ENCODE assay signal across 18 cellular contexts in genomic region chr4:56243107-56243506, GRCh38.
A peak's percentile ranks its signal among the peaks of the same experiment; 100 is the strongest.
DNase-seq lines count a peak whose midpoint lies in the region; ATAC-seq and TF ChIP-seq lines count a peak whose summit lies in the region.
"Had no signal": no experiment of that assay in that cellular context is flagged by ENCODE, and none has a peak within 500 bp of the region (broad histone marks: within the 10 kb centered on the region; RNA-seq: fewer than 3 reads in every experiment).

No MANE protein-coding gene starts in this region.

- H3K9me2 ChIP-seq in SK-N-SH: no peaks in the 10 kb centered on the region
- H3K9me2 ChIP-seq in hepatocyte (replicated peaks; ENCODE audit: insufficient read depth): no peaks in the 10 kb centered on the region

- no peak; a peak in 1 of 4 replicates for TF ChIP-seq EP300 in SK-N-SH (IDR thresholded peaks at IDR 0.05; ENCODE audit: borderline replicate concordance in 1 of 2, low read depth in 1 of 2, low read length in 1 of 2)

- no peak overlapping the region for H3K4me3 ChIP-seq in SK-N-SH (ENCODE audit: low read depth in 2 of 2, low read length in 1 of 2)
- H3K4me3 ChIP-seq in hepatocyte: no peak overlapping the region
- no peak overlapping the region for H3K4me3 ChIP-seq in parathyroid adenoma (ENCODE audit: low read depth, low read length)
- H3K4me3 ChIP-seq: A549, GM12878, GM23338 had no signal

- no peak for TF ChIP-seq CTCF in SK-N-SH (IDR thresholded peaks at IDR 0.05)
- no peak for TF ChIP-seq CTCF in hepatocyte (IDR thresholded peaks at IDR 0.05; ENCODE audit: poor library complexity)
- TF ChIP-seq CTCF in parathyroid adenoma (IDR thresholded peaks at IDR 0.05): no peak

- H3K79me2 ChIP-seq in SK-N-SH (ENCODE audit: insufficient read depth) (no peaks in the 10 kb centered on the region), hepatocyte (no peaks in the 10 kb centered on the region), parathyroid adenoma (no peaks in the 10 kb centered on the region)

- DNase-seq in SK-N-SH (no peak), hepatocyte (ENCODE audit: low spot score) (no peak), NCI-H1105 treated with DMSO at 0.1 percent for 48 hours (lab: John Stamatoyannopoulos, UW) (no peak)
- DNase-seq: AML-193; CD4-positive, alpha-beta T cell; DMS153; DMS79; HCEC 1CT; KBM-7 had no signal

- H4K20me1 ChIP-seq in SK-N-SH (ENCODE audit: insufficient read depth) (no peaks in the 10 kb centered on the region), hepatocyte (ENCODE audit: insufficient read depth, poor library complexity, severe bottlenecking) (no peaks in the 10 kb centered on the region)

- H3K9ac ChIP-seq in SK-N-SH: no peak overlapping the region
- H3K9ac ChIP-seq in parathyroid adenoma: no peak overlapping the region

- CTCF ChIA-PET in SK-N-SH (lab: Yijun Ruan, JAX): no interaction called here

- no peak for TF ChIP-seq RAD21 in SK-N-SH (IDR thresholded peaks at IDR 0.05; ENCODE audit: low read length)

- H3K27me3 ChIP-seq in SK-N-SH (ENCODE audit: insufficient read depth): no peaks in the 10 kb centered on the region
- no peaks in the 10 kb centered on the region for H3K27me3 ChIP-seq in hepatocyte
- no peaks in the 10 kb centered on the region for H3K27me3 ChIP-seq in parathyroid adenoma (ENCODE audit: control insufficient read depth, insufficient read depth, low read length)

- H2AFZ ChIP-seq in SK-N-SH (ENCODE audit: low read depth) (no peak overlapping the region), hepatocyte (no peak overlapping the region), parathyroid adenoma (no peak overlapping the region)
- H2AFZ ChIP-seq: GM23338 had no signal

- H3F3A ChIP-seq in SK-N-SH (replicated peaks; ENCODE audit: insufficient read depth): no peaks in the 10 kb centered on the region

- H3K4me1 ChIP-seq in SK-N-SH (ENCODE audit: control insufficient read depth in 1 of 2, insufficient read depth in 2 of 2, low read depth in 1 of 2, low read length in 1 of 2): peaks cover 0 to 51% of the 10 kb centered on the region in 2 experiments; a peak in 2 of 4 replicates
- H3K4me1 ChIP-seq in hepatocyte (ENCODE audit: insufficient read depth): peaks cover 36% of the 10 kb centered on the region
- H3K4me1 ChIP-seq in parathyroid adenoma: peaks cover 11% of the 10 kb centered on the region

- no peaks in the 10 kb centered on the region for H3K9me3 ChIP-seq in SK-N-SH
- no peaks in the 10 kb centered on the region for H3K9me3 ChIP-seq in hepatocyte (ENCODE audit: low read depth)
- H3K9me3 ChIP-seq in parathyroid adenoma (ENCODE audit: control insufficient read depth, low read length): no peaks in the 10 kb centered on the region
- H3K9me3 ChIP-seq: A549 had no signal

- POLR2A ChIA-PET in SK-N-SH (lab: Yijun Ruan, JAX): no interaction called here

- H3K4me2 ChIP-seq in SK-N-SH (no peak overlapping the region), hepatocyte (no peak overlapping the region), parathyroid adenoma (ENCODE audit: low read length) (no peak overlapping the region)
- H3K4me2 ChIP-seq: A549, GM23338 had no signal

- H3K27ac ChIP-seq in SK-N-SH (ENCODE audit: low read depth in 2 of 2, low read length in 1 of 2) (peak overlapping the region in 1 of 2 experiments; percentile 99; a peak in 2 of 4 replicates), hepatocyte (peak overlapping the region; percentile 83), parathyroid adenoma (peak overlapping the region; percentile 29)
- H3K27ac ChIP-seq: 22Rv1, A549, C4-2B had no signal

- H3K36me3 ChIP-seq in SK-N-SH (replicated peaks in 1 of 2; ENCODE audit: control insufficient read depth in 1 of 2, insufficient read depth in 2 of 2, low read length in 1 of 2): no peaks in the 10 kb centered on the region
- no peaks in the 10 kb centered on the region for H3K36me3 ChIP-seq in hepatocyte (replicated peaks; ENCODE audit: insufficient read depth, low read depth)
- no peaks in the 10 kb centered on the region for H3K36me3 ChIP-seq in parathyroid adenoma (ENCODE audit: control insufficient read depth, insufficient read depth, low read length)

- 79% methylated on average over 2 of the region's 2 CpGs for WGBS in SK-N-SH (ENCODE audit: low lambda C conversion rate)
- WGBS in hepatocyte (ENCODE audit: low lambda C conversion rate, missing lambda C conversion rate): 70% methylated on average over 2 of the region's 2 CpGs

- no peak for ATAC-seq in SK-N-SH treated with all-trans-retinoic acid at 6 μM for 48 hours
- no peak for ATAC-seq in GM19455 (IDR thresholded peaks at IDR 0.05; ENCODE audit: unreplicated experiment)
- no peak for ATAC-seq in HG02678 (IDR thresholded peaks at IDR 0.05; ENCODE audit: unreplicated experiment)
- ATAC-seq: A549, GM12878, GM23338 had no signal

TF ChIP-seq in SK-N-SH, 30 proteins besides CTCF, POLR2A, EP300 and RAD21:
- TF ChIP-seq TEAD4 (IDR thresholded peaks at IDR 0.05; ENCODE audit: borderline replicate concordance, insufficient read depth): no peak
- TF ChIP-seq RXRA (IDR thresholded peaks at IDR 0.05; ENCODE audit: borderline replicate concordance, low read depth): no peak
- 0 out of 2 replicates have a peak, but pooled peaks have one; percentile 6 for TF ChIP-seq RCOR1 (IDR thresholded peaks at IDR 0.05; ENCODE audit: low read length)
- no peak for TF ChIP-seq CHD2 (IDR thresholded peaks at IDR 0.05; ENCODE audit: low read length, partially characterized antibody)

TF ChIP-seq in SK-N-SH treated with all-trans-retinoic acid at 6 μM for 48 hours, 23 proteins besides CTCF, POLR2A, EP300 and RAD21:
- no peak for TF ChIP-seq ZNF70 (CRISPR knock-in tag; IDR thresholded peaks at IDR 0.05)
- no peak for TF ChIP-seq ARNTL (CRISPR knock-in tag; IDR thresholded peaks at IDR 0.05; ENCODE audit: borderline replicate concordance, low read depth)
- no peak for TF ChIP-seq ESRRG (CRISPR knock-in tag; IDR thresholded peaks at IDR 0.05)
- TF ChIP-seq POU6F1 (CRISPR knock-in tag; IDR thresholded peaks at IDR 0.05; ENCODE audit: borderline replicate concordance, low read depth): no peak
- TF ChIP-seq TCF4 (CRISPR knock-in tag; IDR thresholded peaks at IDR 0.05; ENCODE audit: borderline replicate concordance): no peak
- TF ChIP-seq OSR1 (CRISPR knock-in tag; IDR thresholded peaks at IDR 0.05): no peak
- no peak for TF ChIP-seq TSHZ2 (CRISPR knock-in tag; IDR thresholded peaks at IDR 0.05)
- no peak for TF ChIP-seq PATZ1 (CRISPR knock-in tag; IDR thresholded peaks at IDR 0.05; ENCODE audit: borderline replicate concordance)
- no peak for TF ChIP-seq ISL1 (CRISPR knock-in tag; IDR thresholded peaks at IDR 0.05)
- TF ChIP-seq ZNF8 (CRISPR knock-in tag; IDR thresholded peaks at IDR 0.05): no peak
- no peak for TF ChIP-seq ZFP3 (CRISPR knock-in tag; IDR thresholded peaks at IDR 0.05)
- no peak for TF ChIP-seq ZC3H10 (CRISPR knock-in tag; IDR thresholded peaks at IDR 0.05)
